Comparison of ENCODE assay signal across 19 cellular contexts in genomic region chr3:70298385-70298784, GRCh38. TPM values are rescaled to one million over a fixed set of nuclear protein-coding genes. Genes with fewer than 3 reads are reported as not detected.
"Had no signal": no experiment of that assay in that cellular context is flagged by ENCODE, and none has a peak within 500 bp of the region (broad histone marks: within the 10 kb centered on the region; RNA-seq: fewer than 3 reads in every experiment).

No MANE protein-coding gene starts in this region.

- H3K9me3 ChIP-seq: breast epithelium, prostate gland had no signal

- ATAC-seq: natural killer cell treated with Interleukin-12 subunit alpha and Interleukin-12 subunit beta and Interleukin-15 and Interleukin-18, amount 100 ng/mL, for 72 hours; right cardiac atrium; stimulated activated naive CD8-positive, alpha-beta T cell treated with anti-CD3 and anti-CD28 coated beads, Interleukin-15, amount 100 ng/mL, for 72 hours had no signal

- H3K27ac ChIP-seq: breast epithelium, prostate gland had no signal

- DNase-seq: activated CD4-positive, alpha-beta T cell treated with anti-CD3 and anti-CD28 coated beads, Interleukin-2, amount 10 ng/mL, durations not matched to agents 7 days and 5 days; activated CD8-positive, alpha-beta memory T cell treated with anti-CD3 and anti-CD28 coated beads for 24 hours; activated naive CD8-positive, alpha-beta T cell treated with anti-CD3 and anti-CD28 coated beads, Interleukin-2, amount 10 ng/mL, durations not matched to agents 7 days and 5 days; anterior cingulate cortex; glutamatergic neuron; mesendoderm; occipital lobe; right cardiac atrium; stimulated activated naive CD8-positive, alpha-beta T cell treated with anti-CD3 and anti-CD28 coated beads, Interleukin-15, amount 100 ng/mL, for 72 hours; SW 1271 had no signal

- H3K27me3 ChIP-seq: breast epithelium had no signal

- H3K4me1 ChIP-seq: breast epithelium, prostate gland had no signal

- H3K36me3 ChIP-seq: breast epithelium, prostate gland had no signal

- H3K4me3 ChIP-seq: breast epithelium, prostate gland had no signal

RNA-seq across cellular contexts. Expression of gene MDFIC2, which starts 14.1 kb away (rescaled TPM):
- total RNA-seq: activated CD4-positive, alpha-beta T cell treated with anti-CD3 and anti-CD28 coated beads, Interleukin-2, amount 10 ng/mL, durations not matched to agents 7 days and 5 days; activated naive CD8-positive, alpha-beta T cell treated with anti-CD3 and anti-CD28 coated beads, Interleukin-2, amount 10 ng/mL, durations not matched to agents 7 days and 5 days; breast epithelium; cerebellum; dermis microvascular lymphatic vessel endothelial cell; epithelial cell of proximal tubule; liver; natural killer cell treated with Interleukin-12 subunit alpha and Interleukin-12 subunit beta and Interleukin-15 and Interleukin-18, amount 100 ng/mL, for 72 hours; occipital lobe; prostate gland; right cardiac atrium; urinary bladder had no signal
- polyA plus RNA-seq: liver, right cardiac atrium, thymus, urinary bladder had no signal
